Comparison of ENCODE assay signal across 1 cellular context in the genomic region with DNA sequence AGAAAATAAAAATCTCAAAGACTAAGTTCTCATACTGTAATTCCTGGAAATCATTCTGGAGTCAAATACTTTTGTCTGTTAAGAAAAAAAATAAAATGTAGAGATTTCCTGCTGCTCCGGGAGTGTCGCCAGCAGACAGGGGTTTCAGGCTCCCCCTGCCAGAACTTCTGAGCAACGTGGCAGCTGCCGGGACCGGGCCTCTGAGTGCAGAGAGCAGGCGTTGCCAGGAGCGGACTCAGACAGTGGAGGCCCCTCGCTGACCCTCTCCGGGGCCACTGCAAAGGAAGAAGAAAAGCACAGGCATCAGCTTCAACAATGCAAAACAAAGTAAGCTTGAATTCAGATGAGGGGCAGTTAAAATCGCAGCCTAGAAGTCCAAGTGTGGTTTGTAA.
TF ChIP-seq lines count a peak whose summit lies in the region.

No MANE protein-coding gene starts in this region.

TF ChIP-seq in GM23338, 12 proteins besides CTCF, POLR2A, EP300 and RAD21 (continued from another document):
- TF ChIP-seq ZNF462 (CRISPR knock-in tag; IDR thresholded peaks at IDR 0.05) (no peak), ZNF114 (CRISPR knock-in tag; IDR thresholded peaks at IDR 0.05) (no peak), JUNB (IDR thresholded peaks at IDR 0.05; ENCODE audit: unreplicated experiment) (no peak), STAT1 (IDR thresholded peaks at IDR 0.05; ENCODE audit: unreplicated experiment) (no peak), NANOG (IDR thresholded peaks at IDR 0.05; ENCODE audit: borderline replicate concordance) (no peak), ETS1 (IDR thresholded peaks at IDR 0.05) (no peak)
TF ChIP-seq in GM23338: peak in this region for 0.
